10 cellular contexts compared by ENCODE assay signal in genomic region chr10:133262696-133263095, GRCh38. TPM values are rescaled to one million over a fixed set of nuclear protein-coding genes. Genes with fewer than 3 reads are reported as not detected.
DNase-seq lines count a peak whose midpoint lies in the region; ATAC-seq, FAIRE-seq and TF ChIP-seq lines count a peak whose summit lies in the region.
"Had no signal": no experiment of that assay in that cellular context is flagged by ENCODE, and none has a peak within 500 bp of the region (broad histone marks: within the 10 kb centered on the region; RNA-seq: fewer than 3 reads in every experiment).

No MANE protein-coding gene starts in this region.

- H3K79me2 ChIP-seq in astrocyte (ENCODE audit: insufficient read depth, low read length): no peaks in the 10 kb centered on the region

- peak overlapping the region; percentile 76 for H3K4me2 ChIP-seq in astrocyte (ENCODE audit: low read length)

- H3K27me3 Mint-ChIP-seq in astrocyte (ENCODE audit: low read depth, unreplicated experiment) (peaks cover 17% of the 10 kb centered on the region), nephron progenitor cell (ENCODE audit: low read depth, poor library complexity) (peaks cover 14% of the 10 kb centered on the region)

- TF ChIP-seq CTCF in astrocyte (IDR thresholded peaks at IDR 0.05; ENCODE audit: insufficient read depth, low read depth, low read length): no peak
- no peak for TF ChIP-seq CTCF in nephron progenitor cell (IDR thresholded peaks at IDR 0.05)

- H3K36me3 Mint-ChIP-seq in astrocyte (ENCODE audit: low read depth, unreplicated experiment) (no peaks in the 10 kb centered on the region), nephron progenitor cell (ENCODE audit: low read depth) (no peaks in the 10 kb centered on the region)

- H3K4me3 Mint-ChIP-seq in astrocyte (ENCODE audit: unreplicated experiment) (no peak overlapping the region), nephron progenitor cell (peak overlapping the region; percentile 76)

- no peaks in the 10 kb centered on the region for H3K9me3 ChIP-seq in astrocyte (ENCODE audit: insufficient read depth, low read depth, low read length)

- H3K9ac ChIP-seq in astrocyte (ENCODE audit: low read length): no peak overlapping the region

- DNase-seq in NCI-H1092 treated with DMSO at 0.1 percent for 48 hours (lab: John Stamatoyannopoulos, UW) (peak; percentile 14), NCI-H1092 (lab: John Stamatoyannopoulos, UW) (no peak), NCI-H1417 (lab: John Stamatoyannopoulos, UW) (peak; percentile 60 to 87 (median 67)), astrocyte (ENCODE audit: low read depth) (no peak), nephron progenitor cell (no peak), NCI-H1930 (lab: John Stamatoyannopoulos, UW) (no peak), kidney glomerular epithelial cell (lab: John Stamatoyannopoulos, UW) (no peak)

- H3K4me3 ChIP-seq in astrocyte (ENCODE audit: insufficient read depth, low read depth, low read length): no peak overlapping the region

- H3K27me3 ChIP-seq in astrocyte (ENCODE audit: insufficient read depth, low read length): peaks cover 2% of the 10 kb centered on the region

- no peak for FAIRE-seq in astrocyte (lab: Jason Lieb, UNC)

- H3K4me1 ChIP-seq in astrocyte (ENCODE audit: insufficient read depth, low read length): peaks cover 30% of the 10 kb centered on the region

- no peak overlapping the region for H3K27ac ChIP-seq in astrocyte (ENCODE audit: low read depth, low read length)

- H3K4me1 Mint-ChIP-seq in astrocyte (ENCODE audit: low read depth, unreplicated experiment) (peaks cover 5% of the 10 kb centered on the region), nephron progenitor cell (peaks cover 28% of the 10 kb centered on the region)

- no peak overlapping the region for H2AFZ ChIP-seq in astrocyte (ENCODE audit: low read depth, low read length)

- H3K36me3 ChIP-seq in astrocyte (ENCODE audit: insufficient read depth, low read length): no peaks in the 10 kb centered on the region

- H4K20me1 ChIP-seq in astrocyte (ENCODE audit: insufficient read depth, low read length): no peaks in the 10 kb centered on the region

- no peak overlapping the region for H3K27ac Mint-ChIP-seq in astrocyte (ENCODE audit: unreplicated experiment)
- no peak overlapping the region for H3K27ac Mint-ChIP-seq in nephron progenitor cell

- no peaks in the 10 kb centered on the region for H3K9me3 Mint-ChIP-seq in astrocyte (ENCODE audit: unreplicated experiment)
- H3K9me3 Mint-ChIP-seq in nephron progenitor cell: no peaks in the 10 kb centered on the region

- ATAC-seq in HG03432 (IDR thresholded peaks at IDR 0.05; ENCODE audit: unreplicated experiment): no peak

RNA-seq across cellular contexts. Expression of gene ADAM8, which starts 14.0 kb away (rescaled TPM):
- 1.7 and 4.6 TPM in 2 replicates for total RNA-seq in astrocyte

RNA-seq across cellular contexts. Expression of gene VENTX, which starts 25.0 kb away (rescaled TPM):
- total RNA-seq in astrocyte: 0.11 TPM in 1 of 2 replicates, not detected in the other
- total RNA-seq: A673 had no signal

RNA-seq across cellular contexts. Expression of gene UTF1, which starts 32.7 kb away (rescaled TPM):
- total RNA-seq in astrocyte: 0.18 TPM in 1 of 2 replicates, not detected in the other
- total RNA-seq: A673, HT1080 had no signal

RNA-seq across cellular contexts. Expression of gene TUBGCP2, which starts 46.0 kb away (rescaled TPM):
- total RNA-seq in astrocyte: 56.2 and 57.8 TPM in 2 replicates

RNA-seq across cellular contexts. Expression of gene ZNF511, which starts 46.0 kb away (rescaled TPM):
- total RNA-seq in astrocyte: 23.8 and 25.5 TPM in 2 replicates

Comparison
In these comparisons a context has a peak if more than half of its experiments do, and no peak if none do; other contexts are left out.
1. DNase-seq: peak in NCI-H1092 treated with DMSO at 0.1 percent for 48 hours (single experiment) and NCI-H1417 (3 of 3); none in NCI-H1092 (single experiment), astrocyte (single experiment), nephron progenitor cell (single experiment), NCI-H1930 (0 of 2) and kidney glomerular epithelial cell (single experiment).